44 cellular contexts compared by ENCODE assay signal in the genomic region with DNA sequence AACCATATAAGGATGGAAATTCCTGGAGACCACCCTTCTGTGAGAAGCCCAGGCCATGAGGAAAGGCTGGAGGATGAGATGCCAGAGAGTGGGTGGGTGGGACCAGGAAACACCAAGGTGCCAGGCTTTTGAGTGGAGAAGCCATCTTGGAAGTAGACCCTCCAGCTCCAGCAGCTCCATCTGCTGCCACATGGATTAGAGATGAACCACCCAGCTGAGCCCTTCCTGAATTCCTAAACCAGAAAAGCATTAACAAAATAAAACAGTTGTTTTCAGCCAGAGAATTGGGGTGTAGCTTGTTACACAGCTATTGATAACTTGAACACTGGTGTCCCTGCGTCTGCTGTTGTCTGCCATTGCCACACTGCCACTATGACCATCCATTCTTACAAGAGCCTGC. TPM values are rescaled to one million over a fixed set of nuclear protein-coding genes. Genes with fewer than 3 reads are reported as not detected.
"Had no signal": no experiment of that assay in that cellular context is flagged by ENCODE, and none has a peak within 500 bp of the region (broad histone marks: within the 10 kb centered on the region; RNA-seq: fewer than 3 reads in every experiment).

No MANE protein-coding gene starts in this region.

- H3K4me1 ChIP-seq: adrenal gland, ascending aorta, body of pancreas, breast epithelium had no signal

- H3K27me3 ChIP-seq: ascending aorta, body of pancreas, brain microvascular endothelial cell had no signal

- H3K4me1 Mint-ChIP-seq: activated naive CD4-positive, alpha-beta T cell treated with anti-CD3 and anti-CD28 coated beads, Interleukin-2, amount 10 ng/mL, durations not matched to agents 7 days and 5 days; activated naive CD4-positive, alpha-beta T cell treated with anti-CD3 and anti-CD28 coated beads, Interleukin-2, amount 50 U/mL, for 24 hours; activated naive CD8-positive, alpha-beta T cell treated with anti-CD3 and anti-CD28 coated beads for 36 hours; activated naive CD8-positive, alpha-beta T cell treated with anti-CD3 and anti-CD28 coated beads, Interleukin-2, amount 10 ng/mL, durations not matched to agents 7 days and 5 days; activated naive CD8-positive, alpha-beta T cell treated with anti-CD3 and anti-CD28 coated beads, Interleukin-2, amount 50 U/mL, for 24 hours; activated T-helper 17 cell treated with anti-CD3 and anti-CD28 coated beads, Interleukin-2, amount 50 U/mL, for 72 hours; brain; central memory CD8-positive, alpha-beta T cell had no signal

- H3K9me3 ChIP-seq: adrenal gland had no signal

- H3K9me3 Mint-ChIP-seq: activated naive CD4-positive, alpha-beta T cell treated with anti-CD3 and anti-CD28 coated beads, Interleukin-2, amount 10 ng/mL, durations not matched to agents 7 days and 5 days; activated naive CD4-positive, alpha-beta T cell treated with anti-CD3 and anti-CD28 coated beads, Interleukin-2, amount 50 U/mL, for 24 hours; activated naive CD8-positive, alpha-beta T cell treated with anti-CD3 and anti-CD28 coated beads for 36 hours; activated naive CD8-positive, alpha-beta T cell treated with anti-CD3 and anti-CD28 coated beads, Interleukin-2, amount 10 ng/mL, durations not matched to agents 7 days and 5 days; activated T-cell treated with anti-CD3 and anti-CD28 coated beads, Interleukin-2, amount 50 U/mL, for 4 hours; activated T-helper 1 cell treated with anti-CD3 and anti-CD28 coated beads, Interleukin-12 subunit alpha, Interleukin-12 subunit beta, Interleukin-2, Interleukin-4 antibody, amounts not matched to agents 30 ng/mL and 10 ng/mL and 1 ng/mL, durations not matched to agents 14 hours and 24 hours and 36 hours; central memory CD8-positive, alpha-beta T cell had no signal

- H3K4me3 ChIP-seq: adrenal gland, ascending aorta, body of pancreas, breast epithelium, cardiac muscle cell had no signal

- H3K27ac Mint-ChIP-seq: activated naive CD4-positive, alpha-beta T cell treated with anti-CD3 and anti-CD28 coated beads for 36 hours; activated naive CD4-positive, alpha-beta T cell treated with anti-CD3 and anti-CD28 coated beads, Interleukin-2, amount 10 ng/mL, durations not matched to agents 7 days and 5 days; activated naive CD4-positive, alpha-beta T cell treated with anti-CD3 and anti-CD28 coated beads, Interleukin-2, amount 50 U/mL, for 24 hours; activated naive CD4-positive, alpha-beta T cell treated with anti-CD3 and anti-CD28 coated beads, Interleukin-2, amount 50 U/mL, for 72 hours; activated naive CD8-positive, alpha-beta T cell; activated naive CD8-positive, alpha-beta T cell treated with anti-CD3 and anti-CD28 coated beads for 36 hours; activated naive CD8-positive, alpha-beta T cell treated with anti-CD3 and anti-CD28 coated beads, Interleukin-2, amount 10 ng/mL, durations not matched to agents 7 days and 5 days; activated naive CD8-positive, alpha-beta T cell treated with anti-CD3 and anti-CD28 coated beads, Interleukin-2, amount 50 U/mL, for 24 hours; activated T-cell treated with anti-CD3 and anti-CD28 coated beads, Interleukin-2, amount 50 U/mL, for 24 hours; activated T-cell treated with anti-CD3 and anti-CD28 coated beads, Interleukin-2, amount 50 U/mL, for 72 hours; activated T-helper 1 cell treated with anti-CD3 and anti-CD28 coated beads, Interleukin-12 subunit alpha, Interleukin-12 subunit beta, Interleukin-2, Interleukin-4 antibody, amounts not matched to agents 30 ng/mL and 10 ng/mL and 1 ng/mL, durations not matched to agents 14 hours and 24 hours and 36 hours; activated T-helper 17 cell treated with anti-CD3 and anti-CD28 coated beads, Interleukin-2, amount 50 U/mL, for 72 hours; activated T-helper 2 cell treated with anti-CD3 and anti-CD28 coated beads, Interferon-gamma antibody, Interleukin-2, Interleukin-4, amounts not matched to agents 10 μg/mL and 5 μg/mL and 100 μg/mL, durations not matched to agents 14 hours and 24 hours and 36 hours; brain had no signal

- DNase-seq: activated effector memory CD4-positive, alpha-beta T cell treated with anti-CD3 and anti-CD28 coated beads, Interleukin-2, amount 50 U/mL, for 16 hours; activated effector memory CD4-positive, alpha-beta T cell treated with Interleukin-2 at 50 U/mL for 16 hours; activated gamma-delta T cell; activated gamma-delta T cell treated with Interleukin-2 at 50 U/mL for 16 hours; activated naive CD4-positive, alpha-beta T cell; activated naive CD4-positive, alpha-beta T cell treated with anti-CD3 and anti-CD28 coated beads for 36 hours; activated naive CD4-positive, alpha-beta T cell treated with anti-CD3 and anti-CD28 coated beads, Interleukin-2, amount 10 ng/mL, durations not matched to agents 7 days and 5 days; activated naive CD4-positive, alpha-beta T cell treated with anti-CD3 and anti-CD28 coated beads, Interleukin-2, amount 50 U/mL, for 16 hours; activated naive CD4-positive, alpha-beta T cell treated with Interleukin-2 at 50 U/mL for 16 hours; activated naive CD8-positive, alpha-beta T cell treated with anti-CD3 and anti-CD28 coated beads for 36 hours; activated naive CD8-positive, alpha-beta T cell treated with anti-CD3 and anti-CD28 coated beads, Interleukin-2, amount 10 ng/mL, durations not matched to agents 7 days and 5 days; activated naive CD8-positive, alpha-beta T cell treated with anti-CD3 and anti-CD28 coated beads, Interleukin-2, amount 50 U/mL, for 24 hours; activated T-cell treated with anti-CD3 and anti-CD28 coated beads, Interleukin-2, amount 50 U/mL, for 1 hour; activated T-cell treated with anti-CD3 and anti-CD28 coated beads, Interleukin-2, amount 50 U/mL, for 24 hours; activated T-cell treated with anti-CD3 and anti-CD28 coated beads, Interleukin-2, amount 50 U/mL, for 4 hours; activated T-cell treated with anti-CD3 and anti-CD28 coated beads, Interleukin-2, amount 50 U/mL, for 48 hours; activated T-cell treated with anti-CD3 and anti-CD28 coated beads, Interleukin-2, amount 50 U/mL, for 72 hours; adrenal gland; amniotic stem cell; amygdala; anterior cingulate cortex; aorta; body of pancreas; brain microvascular endothelial cell; caudate nucleus; central memory CD4-positive, alpha-beta T cell; cerebellar nuclear complex had no signal

- H3K4me3 Mint-ChIP-seq: activated naive CD4-positive, alpha-beta T cell treated with anti-CD3 and anti-CD28 coated beads for 36 hours; activated naive CD4-positive, alpha-beta T cell treated with anti-CD3 and anti-CD28 coated beads, Interleukin-2, amount 10 ng/mL, durations not matched to agents 7 days and 5 days; activated naive CD4-positive, alpha-beta T cell treated with anti-CD3 and anti-CD28 coated beads, Interleukin-2, amount 50 U/mL, for 24 hours; activated naive CD8-positive, alpha-beta T cell; activated naive CD8-positive, alpha-beta T cell treated with anti-CD3 and anti-CD28 coated beads for 36 hours; activated naive CD8-positive, alpha-beta T cell treated with anti-CD3 and anti-CD28 coated beads, Interleukin-2, amount 10 ng/mL, durations not matched to agents 7 days and 5 days; activated naive CD8-positive, alpha-beta T cell treated with anti-CD3 and anti-CD28 coated beads, Interleukin-2, amount 50 U/mL, for 24 hours; activated T-cell treated with anti-CD3 and anti-CD28 coated beads, Interleukin-2, amount 50 U/mL, for 24 hours; activated T-cell treated with anti-CD3 and anti-CD28 coated beads, Interleukin-2, amount 50 U/mL, for 4 hours; activated T-cell treated with anti-CD3 and anti-CD28 coated beads, Interleukin-2, amount 50 U/mL, for 72 hours; activated T-helper 1 cell treated with anti-CD3 and anti-CD28 coated beads, Interleukin-12 subunit alpha, Interleukin-12 subunit beta, Interleukin-2, Interleukin-4 antibody, amounts not matched to agents 30 ng/mL and 10 ng/mL and 1 ng/mL, durations not matched to agents 14 hours and 24 hours and 36 hours; activated T-helper 17 cell treated with anti-CD3 and anti-CD28 coated beads, Interleukin-2, amount 50 U/mL, for 72 hours; brain; central memory CD8-positive, alpha-beta T cell had no signal

- H3K36me3 ChIP-seq: adrenal gland, ascending aorta, brain microvascular endothelial cell, breast epithelium, cardiac muscle cell had no signal

- H3K27ac ChIP-seq: adrenal gland, ascending aorta, body of pancreas, brain microvascular endothelial cell, breast epithelium, cardiac muscle cell had no signal

- ATAC-seq: activated naive CD4-positive, alpha-beta T cell treated with anti-CD3 and anti-CD28 coated beads, Interleukin-2, amount 50 U/mL, for 72 hours; activated naive CD8-positive, alpha-beta T cell treated with anti-CD3 and anti-CD28 coated beads, Interleukin-2, amount 50 U/mL, for 24 hours; activated T-cell treated with anti-CD3 and anti-CD28 coated beads, Interleukin-2, amount 50 U/mL, for 4 hours; activated T-cell treated with anti-CD3 and anti-CD28 coated beads, Interleukin-2, amount 50 U/mL, for 72 hours; activated T-helper 17 cell treated with anti-CD3 and anti-CD28 coated beads, Interleukin-2, amount 50 U/mL, for 72 hours; body of pancreas had no signal

- H3K36me3 Mint-ChIP-seq: activated naive CD4-positive, alpha-beta T cell treated with anti-CD3 and anti-CD28 coated beads, Interleukin-2, amount 10 ng/mL, durations not matched to agents 7 days and 5 days; activated naive CD4-positive, alpha-beta T cell treated with anti-CD3 and anti-CD28 coated beads, Interleukin-2, amount 50 U/mL, for 24 hours; activated naive CD4-positive, alpha-beta T cell treated with anti-CD3 and anti-CD28 coated beads, Interleukin-2, amount 50 U/mL, for 72 hours; activated naive CD8-positive, alpha-beta T cell; activated naive CD8-positive, alpha-beta T cell treated with anti-CD3 and anti-CD28 coated beads for 36 hours; activated naive CD8-positive, alpha-beta T cell treated with anti-CD3 and anti-CD28 coated beads, Interleukin-2, amount 10 ng/mL, durations not matched to agents 7 days and 5 days; brain had no signal

- H3K27me3 Mint-ChIP-seq: activated naive CD4-positive, alpha-beta T cell treated with anti-CD3 and anti-CD28 coated beads, Interleukin-2, amount 10 ng/mL, durations not matched to agents 7 days and 5 days; activated naive CD4-positive, alpha-beta T cell treated with anti-CD3 and anti-CD28 coated beads, Interleukin-2, amount 50 U/mL, for 24 hours; activated naive CD8-positive, alpha-beta T cell treated with anti-CD3 and anti-CD28 coated beads, Interleukin-2, amount 10 ng/mL, durations not matched to agents 7 days and 5 days; activated T-helper 17 cell treated with anti-CD3 and anti-CD28 coated beads, Interleukin-2, amount 50 U/mL, for 72 hours; central memory CD8-positive, alpha-beta T cell had no signal

- FAIRE-seq: astrocyte had no signal

RNA-seq across cellular contexts. Expression of gene TMEM114, which starts 6.3 kb away (rescaled TPM):
- total RNA-seq: activated naive CD4-positive, alpha-beta T cell treated with anti-CD3 and anti-CD28 coated beads for 36 hours; activated naive CD4-positive, alpha-beta T cell treated with anti-CD3 and anti-CD28 coated beads, Interleukin-2, amount 50 U/mL, for 72 hours; activated naive CD8-positive, alpha-beta T cell treated with anti-CD3 and anti-CD28 coated beads for 36 hours; activated naive CD8-positive, alpha-beta T cell treated with anti-CD3 and anti-CD28 coated beads, Interleukin-2, amount 10 ng/mL, durations not matched to agents 7 days and 5 days; activated T-cell treated with anti-CD3 and anti-CD28 coated beads, Interleukin-2, amount 50 U/mL, for 4 hours; activated T-cell treated with anti-CD3 and anti-CD28 coated beads, Interleukin-2, amount 50 U/mL, for 72 hours; activated T-helper 1 cell treated with anti-CD3 and anti-CD28 coated beads, Interleukin-12 subunit alpha, Interleukin-12 subunit beta, Interleukin-2, Interleukin-4 antibody, amounts not matched to agents 30 ng/mL and 10 ng/mL and 1 ng/mL, durations not matched to agents 14 hours and 24 hours and 36 hours; activated T-helper 17 cell treated with anti-CD3 and anti-CD28 coated beads, Interleukin-2, amount 50 U/mL, for 72 hours; activated T-helper 2 cell treated with anti-CD3 and anti-CD28 coated beads, Interferon-gamma antibody, Interleukin-2, Interleukin-4, amounts not matched to agents 10 μg/mL and 5 μg/mL and 100 μg/mL, durations not matched to agents 14 hours and 24 hours and 36 hours; adrenal gland; aorta; ascending aorta; astrocyte; body of pancreas; breast epithelium; bronchial epithelial cell; cardiac muscle cell; cardiac septum; cerebellum; chondrocyte had no signal
- polyA plus RNA-seq: adipose tissue, aorta, cardiac muscle cell had no signal
